In genomic region chr7:40507166-40507565, GRCh38 we compare ENCODE assay signal across 11 cellular contexts.
A peak's percentile ranks its signal among the peaks of the same experiment; 100 is the strongest.
DNase-seq lines count a peak whose midpoint lies in the region; FAIRE-seq and TF ChIP-seq lines count a peak whose summit lies in the region.
"Had no signal": no experiment of that assay in that cellular context is flagged by ENCODE, and none has a peak within 500 bp of the region (broad histone marks: within the 10 kb centered on the region; RNA-seq: fewer than 3 reads in every experiment).

No MANE protein-coding gene starts in this region.

- peak; percentile 41 for FAIRE-seq in H54 (lab: Jason Lieb, UNC)

- peaks cover 2% of the 10 kb centered on the region for H3K36me3 Mint-ChIP-seq in activated naive CD4-positive, alpha-beta T cell treated with anti-CD3 and anti-CD28 coated beads for 36 hours (ENCODE audit: low read depth)

- DNase-seq in D341Med (ENCODE audit: low spot score) (peak; percentile 26), H54 (ENCODE audit: insufficient read length, low spot score) (no peak), OCI-M1 (lab: John Stamatoyannopoulos, UW) (peak; percentile 32), iPS DF 6.9 (ENCODE audit: low read depth, low spot score) (peak; percentile 4), COR-L47 (lab: John Stamatoyannopoulos, UW) (no peak), ovary (no peak), NCI-H2227 treated with DMSO at 0.1 percent for 48 hours (lab: John Stamatoyannopoulos, UW) (no peak)
- no peak for DNase-seq in activated naive CD4-positive, alpha-beta T cell treated with anti-CD3 and anti-CD28 coated beads for 36 hours
- DNase-seq: activated naive CD4-positive, alpha-beta T cell; left colon; NCI-H2029 treated with DMSO at 0.1 percent for 48 hours had no signal

- H3K27me3 Mint-ChIP-seq in activated naive CD4-positive, alpha-beta T cell treated with anti-CD3 and anti-CD28 coated beads for 36 hours (ENCODE audit: low read depth), result no peaks in the 10 kb centered on the region

- no peak overlapping the region for H3K4me3 ChIP-seq in iPS DF 6.9 (ENCODE audit: low read length)
- no peak overlapping the region for H3K4me3 ChIP-seq in ovary

- intact Hi-C loops in ovary (cut with DNase I), result no loop called here
- intact Hi-C loops in activated naive CD4-positive, alpha-beta T cell treated with anti-CD3 and anti-CD28 coated beads for 36 hours (cut with micrococcal nuclease), result no loop called here

- TF ChIP-seq POLR2A in H54 (IDR thresholded peaks at IDR 0.05; ENCODE audit: low read depth, low read length), result no peak
- no peak for TF ChIP-seq POLR2A in ovary (IDR thresholded peaks at IDR 0.05)

- CTCF ChIA-PET in activated naive CD4-positive, alpha-beta T cell treated with anti-CD3 and anti-CD28 coated beads for 36 hours (lab: Charles Lee), result interaction anchor here (1.0 to 1.6 kb wide), 2 partner anchors 17 to 351 kb away, joined by 3 read pairs; no protein-coding TSS in a partner anchor

- peaks cover 9% of the 10 kb centered on the region for H3K9me3 Mint-ChIP-seq in activated naive CD4-positive, alpha-beta T cell treated with anti-CD3 and anti-CD28 coated beads for 36 hours

- no peak overlapping the region for H3K27ac Mint-ChIP-seq in activated naive CD4-positive, alpha-beta T cell treated with anti-CD3 and anti-CD28 coated beads for 36 hours

- no peaks in the 10 kb centered on the region for H3K36me3 ChIP-seq in iPS DF 6.9 (ENCODE audit: control insufficient read depth, insufficient read depth, low read length)
- no peaks in the 10 kb centered on the region for H3K36me3 ChIP-seq in ovary

- TF ChIP-seq CTCF in ovary (IDR thresholded peaks at IDR 0.05), result no peak

- no peaks in the 10 kb centered on the region for H3K9me3 ChIP-seq in iPS DF 6.9 (ENCODE audit: control insufficient read depth, insufficient read depth, low read length)
- no peaks in the 10 kb centered on the region for H3K9me3 ChIP-seq in ovary

- no peaks in the 10 kb centered on the region for H3K4me1 Mint-ChIP-seq in activated naive CD4-positive, alpha-beta T cell treated with anti-CD3 and anti-CD28 coated beads for 36 hours (ENCODE audit: low read depth)

- no peak for TF ChIP-seq EP300 in ovary (IDR thresholded peaks at IDR 0.05)

- H3K27ac ChIP-seq in iPS DF 6.9 (ENCODE audit: low read length), result no peak overlapping the region
- no peak overlapping the region for H3K27ac ChIP-seq in ovary

- H3K4me1 ChIP-seq in iPS DF 6.9 (ENCODE audit: control insufficient read depth, insufficient read depth, low read length), result no peaks in the 10 kb centered on the region
- H3K4me1 ChIP-seq in ovary (ENCODE audit: insufficient read depth), result no peaks in the 10 kb centered on the region

- no CpG with 5 or more reads among the region's 6 CpGs for WGBS in iPS DF 6.9 (ENCODE audit: insufficient coverage, insufficient read length)
- WGBS in ovary, 3 donors, result 79 to 85% (median 79%) methylated on average over 6 of the region's 6 CpGs

- H3K4me3 Mint-ChIP-seq in activated naive CD4-positive, alpha-beta T cell treated with anti-CD3 and anti-CD28 coated beads for 36 hours, result no peak overlapping the region

- H3K27me3 ChIP-seq in iPS DF 6.9 (ENCODE audit: control insufficient read depth, insufficient read depth, low read length) (no peaks in the 10 kb centered on the region), ovary (no peaks in the 10 kb centered on the region)

Comparison
In these comparisons a context has a peak if more than half of its experiments do, and no peak if none do; other contexts are left out.
1. DNase-seq: peak in D341Med (single experiment), OCI-M1 (single experiment) and iPS DF 6.9 (single experiment); none in H54 (single experiment), COR-L47 (single experiment), ovary (0 of 5), NCI-H2227 treated with DMSO at 0.1 percent for 48 hours (single experiment) and activated naive CD4-positive, alpha-beta T cell treated with anti-CD3 and anti-CD28 coated beads for 36 hours (single experiment).